ENCODE assay signal across 20 cellular contexts in genomic region chr9:103245369-103245768, GRCh38.
DNase-seq lines count a peak whose midpoint lies in the region; ATAC-seq and FAIRE-seq lines count a peak whose summit lies in the region.
"Had no signal": no experiment of that assay in that cellular context is flagged by ENCODE, and none has a peak within 500 bp of the region (broad histone marks: within the 10 kb centered on the region; RNA-seq: fewer than 3 reads in every experiment).

No MANE protein-coding gene starts in this region.

- no peak overlapping the region for H3K27ac Mint-ChIP-seq in activated naive CD4-positive, alpha-beta T cell treated with anti-CD3 and anti-CD28 coated beads, Interleukin-2, amount 50 U/mL, for 72 hours
- H3K27ac Mint-ChIP-seq: CD4-positive, alpha-beta memory T cell; GM23338; progenitor cell of endocrine pancreas; stimulated activated naive CD8-positive, alpha-beta T cell treated with anti-CD3 and anti-CD28 coated beads, Interleukin-15, amount 100 ng/mL, for 72 hours had no signal

- no peaks in the 10 kb centered on the region for H3K36me3 Mint-ChIP-seq in activated naive CD4-positive, alpha-beta T cell treated with anti-CD3 and anti-CD28 coated beads, Interleukin-2, amount 50 U/mL, for 72 hours
- H3K36me3 Mint-ChIP-seq: CD4-positive, alpha-beta memory T cell had no signal

- ATAC-seq in activated naive CD4-positive, alpha-beta T cell treated with anti-CD3 and anti-CD28 coated beads, Interleukin-2, amount 50 U/mL, for 72 hours = no peak
- ATAC-seq: GM23338; stimulated activated naive CD8-positive, alpha-beta T cell treated with anti-CD3 and anti-CD28 coated beads, Interleukin-15, amount 100 ng/mL, for 72 hours had no signal

- no peak for FAIRE-seq in HTR-8/SVneo (lab: Jason Lieb, UNC)

- DNase-seq in DMS53 treated with DMSO at 0.1 percent for 48 hours (lab: John Stamatoyannopoulos, UW; ENCODE audit: unreplicated experiment) (peak; percentile 39), M059J (ENCODE audit: low read depth) (peak; percentile 7), NCI-H510A treated with DMSO at 0.1 percent for 48 hours (lab: John Stamatoyannopoulos, UW) (peak; percentile 85), amniotic epithelial cell (ENCODE audit: low read depth) (peak; percentile 8), NCI-H1092 (lab: John Stamatoyannopoulos, UW) (no peak), HTR-8/SVneo (ENCODE audit: insufficient read length, low spot score) (no peak)
- DNase-seq in activated T-cell treated with anti-CD3 and anti-CD28 coated beads, Interleukin-2, amount 50 U/mL, for 48 hours = no peak
- DNase-seq in activated naive CD4-positive, alpha-beta T cell treated with anti-CD3 and anti-CD28 coated beads, Interleukin-2, amount 50 U/mL, for 72 hours (ENCODE audit: low spot score in 2 of 2) = no peak
- DNase-seq: activated CD8-positive, alpha-beta memory T cell treated with anti-CD3 and anti-CD28 coated beads, Interleukin-2, amount 50 U/mL, for 48 hours; activated gamma-delta T cell; CD4-positive, alpha-beta memory T cell; effector CD4-positive, alpha-beta T cell; esophagus squamous epithelium; left ventricle myocardium inferior; NCI-H1930; stimulated activated CD4-positive, alpha-beta T cell treated with anti-CD3 and anti-CD28 coated beads, Interleukin-2, amount 100 ng/mL, for 48 hours; stimulated activated naive CD8-positive, alpha-beta T cell treated with anti-CD3 and anti-CD28 coated beads, Interleukin-15, amount 100 ng/mL, for 72 hours; trophoblast cell had no signal

- H3K9me3 Mint-ChIP-seq in activated naive CD4-positive, alpha-beta T cell treated with anti-CD3 and anti-CD28 coated beads, Interleukin-2, amount 50 U/mL, for 72 hours = peaks cover 14% of the 10 kb centered on the region in 2 donors

Comparison
In these comparisons a context has a peak if more than half of its experiments do, and no peak if none do; other contexts are left out.
1. DNase-seq: peak in DMS53 treated with DMSO at 0.1 percent for 48 hours (single experiment), M059J (single experiment), NCI-H510A treated with DMSO at 0.1 percent for 48 hours (single experiment) and amniotic epithelial cell (single experiment); none in NCI-H1092 (single experiment), activated T-cell treated with anti-CD3 and anti-CD28 coated beads, Interleukin-2, amount 50 U/mL, for 48 hours (0 of 2), HTR-8/SVneo (single experiment) and activated naive CD4-positive, alpha-beta T cell treated with anti-CD3 and anti-CD28 coated beads, Interleukin-2, amount 50 U/mL, for 72 hours (0 of 2).